8 cellular contexts compared by ENCODE assay signal in genomic region chr3:172142074-172143059, GRCh38.
A peak's percentile ranks its signal among the peaks of the same experiment; 100 is the strongest.
DNase-seq lines count a peak whose midpoint lies in the region; ATAC-seq, FAIRE-seq and TF ChIP-seq lines count a peak whose summit lies in the region.

No MANE protein-coding gene starts in this region.

- H3K27ac Mint-ChIP-seq in astrocyte (ENCODE audit: unreplicated experiment) (peak overlapping the region; percentile 76), T-cell (no peak overlapping the region)

- no peak for TF ChIP-seq CTCF in astrocyte (IDR thresholded peaks at IDR 0.05; ENCODE audit: insufficient read depth, low read depth, low read length)

- H3K27me3 ChIP-seq in astrocyte (ENCODE audit: insufficient read depth, low read length) (no peaks in the 10 kb centered on the region), muscle layer of duodenum (ENCODE audit: low read depth, low read length) (no peaks in the 10 kb centered on the region)

- CTCF ChIA-PET in T-cell (lab: Charles Lee) = no interaction called here

- no peaks in the 10 kb centered on the region for H3K9me3 ChIP-seq in astrocyte (ENCODE audit: insufficient read depth, low read depth, low read length)
- H3K9me3 ChIP-seq in muscle layer of duodenum (ENCODE audit: control insufficient read depth in 1 of 2, low read length in 2 of 2) = no peaks in the 10 kb centered on the region

- peak; percentile 82 for ATAC-seq in GM19397 (IDR thresholded peaks at IDR 0.05; ENCODE audit: unreplicated experiment)
- ATAC-seq in HG03280 (IDR thresholded peaks at IDR 0.05; ENCODE audit: unreplicated experiment) = peak; percentile 80
- ATAC-seq in T-cell (replicated peaks in 1 of 4) = no peak

- H3K4me3 ChIP-seq in astrocyte (ENCODE audit: insufficient read depth, low read depth, low read length) (peak overlapping the region; percentile 12), muscle layer of duodenum (ENCODE audit: low read depth in 1 of 2, low read length in 2 of 2) (no peak overlapping the region)

- H3K4me2 ChIP-seq in astrocyte (ENCODE audit: low read length) = peak overlapping the region; percentile 70

- H2AFZ ChIP-seq in astrocyte (ENCODE audit: low read depth, low read length) = no peak overlapping the region

- peaks cover 75% of the 10 kb centered on the region for H3K79me2 ChIP-seq in astrocyte (ENCODE audit: insufficient read depth, low read length)

- no peak overlapping the region for H3K4me3 Mint-ChIP-seq in astrocyte (ENCODE audit: unreplicated experiment)
- H3K4me3 Mint-ChIP-seq in T-cell = no peak overlapping the region

- H3K36me3 Mint-ChIP-seq in astrocyte (ENCODE audit: low read depth, unreplicated experiment) (peaks cover 15% of the 10 kb centered on the region), T-cell (peaks cover 4% of the 10 kb centered on the region)

- peak overlapping the region; percentile 63 for H3K9ac ChIP-seq in astrocyte (ENCODE audit: low read length)

- H3K27ac ChIP-seq in astrocyte (ENCODE audit: low read depth, low read length) (peak overlapping the region; percentile 92), muscle layer of duodenum (ENCODE audit: low read length) (peak overlapping the region; percentile 77)

- DNase-seq in AG20443 (ENCODE audit: low spot score) = peak; percentile 22
- DNase-seq in astrocyte (ENCODE audit: low read depth) = peak; percentile 90
- no peak for DNase-seq in DMS153 treated with DMSO at 0.1 percent for 48 hours (lab: John Stamatoyannopoulos, UW; ENCODE audit: unreplicated experiment)
- DNase-seq in T-cell = no peak
- DNase-seq in medulla oblongata (ENCODE audit: extremely low spot score) = no peak

- H3K4me1 Mint-ChIP-seq in astrocyte (ENCODE audit: low read depth, unreplicated experiment) (peaks cover 81% of the 10 kb centered on the region), T-cell (peaks cover 54 to 69% (median 56%) of the 10 kb centered on the region in 3 donors)

- no peaks in the 10 kb centered on the region for H3K27me3 Mint-ChIP-seq in astrocyte (ENCODE audit: low read depth, unreplicated experiment)
- no peaks in the 10 kb centered on the region for H3K27me3 Mint-ChIP-seq in T-cell

- POLR2A ChIA-PET in T-cell (lab: Charles Lee) = interaction anchor here (0.8 to 0.9 kb wide), 2 partner anchors 11 to 166 kb away, joined by 3 to 5 read pairs; no protein-coding TSS in a partner anchor

- no peak for FAIRE-seq in astrocyte (lab: Jason Lieb, UNC)

- peaks cover 4% of the 10 kb centered on the region for H3K36me3 ChIP-seq in astrocyte (ENCODE audit: insufficient read depth, low read length)
- peaks cover 0 to 7% of the 10 kb centered on the region in 2 donors for H3K36me3 ChIP-seq in muscle layer of duodenum (ENCODE audit: control insufficient read depth in 1 of 2, insufficient read depth in 2 of 2, low read length in 2 of 2)

- H3K9me3 Mint-ChIP-seq in astrocyte (ENCODE audit: unreplicated experiment) (peaks cover 1% of the 10 kb centered on the region), T-cell (no peaks in the 10 kb centered on the region)

- peaks cover 3% of the 10 kb centered on the region for H4K20me1 ChIP-seq in astrocyte (ENCODE audit: insufficient read depth, low read length)

- H3K4me1 ChIP-seq in astrocyte (ENCODE audit: insufficient read depth, low read length) (peaks cover 57% of the 10 kb centered on the region), muscle layer of duodenum (ENCODE audit: control insufficient read depth in 1 of 2, insufficient read depth in 2 of 2, low read length in 2 of 2) (peaks cover 33 to 55% of the 10 kb centered on the region in 2 donors)

Comparison
In these comparisons a context has a peak if more than half of its experiments do, and no peak if none do; other contexts are left out.
1. DNase-seq: peak in AG20443 (single experiment) and astrocyte (single experiment); none in DMS153 treated with DMSO at 0.1 percent for 48 hours (single experiment), T-cell (0 of 34) and medulla oblongata (single experiment).
2. ATAC-seq: peak in GM19397 (single experiment) and HG03280 (single experiment); none in T-cell (0 of 4).